Comparison of ENCODE assay signal across 14 cellular contexts in the genomic region with DNA sequence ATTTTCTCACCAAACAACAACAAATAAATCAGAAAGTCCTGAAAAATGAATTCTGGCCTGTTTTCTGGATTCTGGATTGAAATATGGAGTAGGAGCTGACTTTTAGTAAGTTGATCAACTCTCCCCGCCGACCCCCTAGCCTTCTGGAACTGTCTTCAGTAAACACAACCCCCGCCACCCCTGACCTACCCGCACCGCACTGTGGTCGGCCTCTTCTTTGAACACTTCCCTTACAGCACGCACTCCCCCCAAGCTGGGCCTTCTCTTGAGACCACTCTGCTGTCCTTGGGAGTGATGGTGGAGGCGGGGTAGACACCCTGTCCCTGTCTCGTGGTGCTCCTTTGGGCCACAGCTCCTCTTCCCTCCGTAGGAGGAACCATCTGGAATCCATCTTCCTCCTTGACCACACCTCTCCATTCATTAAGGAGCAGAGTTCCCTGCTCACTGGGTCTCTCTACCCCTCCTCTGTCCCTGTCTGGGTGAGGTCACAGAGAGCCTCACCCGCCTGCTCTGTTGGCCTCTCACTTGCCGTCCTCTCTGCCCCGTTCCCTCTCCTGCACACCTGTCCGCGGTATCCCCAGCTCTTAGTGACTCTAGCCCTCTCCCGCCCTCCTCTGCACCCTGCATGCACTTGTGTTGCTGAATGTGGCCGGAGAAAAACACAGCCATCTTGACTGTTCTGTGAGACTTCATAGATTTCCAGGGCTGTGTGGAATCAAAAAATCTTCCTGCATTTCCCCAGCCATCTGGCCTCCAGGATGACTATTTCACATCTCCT. TPM values are rescaled to one million over a fixed set of nuclear protein-coding genes. Genes with fewer than 3 reads are reported as not detected.
DNase-seq lines count a peak whose midpoint lies in the region; ATAC-seq and TF ChIP-seq lines count a peak whose summit lies in the region.
"Had no signal": no experiment of that assay in that cellular context is flagged by ENCODE, and none has a peak within 500 bp of the region (broad histone marks: within the 10 kb centered on the region; RNA-seq: fewer than 3 reads in every experiment).

No MANE protein-coding gene starts in this region.

- H3K4me3 ChIP-seq in neural progenitor cell (no peak overlapping the region), tibial artery (no peak overlapping the region)

- H3F3A ChIP-seq in neural progenitor cell (ENCODE audit: low read depth): no peaks in the 10 kb centered on the region

- peaks cover 7% of the 10 kb centered on the region for H3K9me3 Mint-ChIP-seq in dendritic cell treated with granulocyte-macrophage colony-stimulating factor and Interleukin-4, amounts not matched to agents 40 ng/mL and 50 ng/mL, for 4 days
- no peaks in the 10 kb centered on the region for H3K9me3 Mint-ChIP-seq in neural progenitor cell
- H3K9me3 Mint-ChIP-seq: activated naive CD8-positive, alpha-beta T cell treated with anti-CD3 and anti-CD28 coated beads, Interleukin-2, amount 10 ng/mL, durations not matched to agents 7 days and 5 days had no signal

- H3K36me3 ChIP-seq in neural progenitor cell: no peaks in the 10 kb centered on the region
- no peaks in the 10 kb centered on the region for H3K36me3 ChIP-seq in tibial artery

- H4K20me1 ChIP-seq in neural progenitor cell (ENCODE audit: low read depth): no peaks in the 10 kb centered on the region

- H3K27me3 Mint-ChIP-seq in dendritic cell treated with granulocyte-macrophage colony-stimulating factor and Interleukin-4, amounts not matched to agents 40 ng/mL and 50 ng/mL, for 4 days: peaks cover 4% of the 10 kb centered on the region
- peaks cover 3% of the 10 kb centered on the region for H3K27me3 Mint-ChIP-seq in neural progenitor cell (ENCODE audit: insufficient read depth, low read depth)
- H3K27me3 Mint-ChIP-seq: activated naive CD8-positive, alpha-beta T cell treated with anti-CD3 and anti-CD28 coated beads, Interleukin-2, amount 10 ng/mL, durations not matched to agents 7 days and 5 days; CD4-positive, CD25-positive, alpha-beta regulatory T cell had no signal

- H3K27ac ChIP-seq in neural progenitor cell (no peak overlapping the region), tibial artery (peak overlapping the region; percentile 76 to 91)
- H3K27ac ChIP-seq: parathyroid adenoma had no signal

- H2AFZ ChIP-seq in neural progenitor cell (replicated peaks): no peak overlapping the region
- H2AFZ ChIP-seq: parathyroid adenoma had no signal

- peak overlapping the region; percentile 23 for H3K27ac Mint-ChIP-seq in dendritic cell treated with granulocyte-macrophage colony-stimulating factor and Interleukin-4, amounts not matched to agents 40 ng/mL and 50 ng/mL, for 4 days
- H3K27ac Mint-ChIP-seq in neural progenitor cell: peak overlapping the region; percentile 46
- H3K27ac Mint-ChIP-seq: activated naive CD8-positive, alpha-beta T cell treated with anti-CD3 and anti-CD28 coated beads, Interleukin-2, amount 10 ng/mL, durations not matched to agents 7 days and 5 days had no signal

- peak; percentile 25 for DNase-seq in NCI-H2171 treated with DMSO at 0.1 percent for 48 hours (lab: John Stamatoyannopoulos, UW)
- DNase-seq in NCI-H2171 (lab: John Stamatoyannopoulos, UW): no peak
- no peak for DNase-seq in neural progenitor cell (ENCODE audit: low spot score)
- DNase-seq in tibial artery: no peak
- no peak for DNase-seq in medulla oblongata (ENCODE audit: extremely low spot score)
- no peak for DNase-seq in Ammon's horn (ENCODE audit: low spot score)
- DNase-seq: activated CD4-positive, alpha-beta T cell treated with anti-CD3 and anti-CD28 coated beads for 48 hours; activated naive CD8-positive, alpha-beta T cell treated with anti-CD3 and anti-CD28 coated beads, Interleukin-2, amount 10 ng/mL, durations not matched to agents 7 days and 5 days; activated T-cell treated with anti-CD3 and anti-CD28 coated beads for 4 hours; CD4-positive, CD25-positive, alpha-beta regulatory T cell; NCI-H524 had no signal

- intact Hi-C loops in dendritic cell treated with granulocyte-macrophage colony-stimulating factor and Interleukin-4, amounts not matched to agents 40 ng/mL and 50 ng/mL, for 4 days (cut with micrococcal nuclease): no loop called here
- intact Hi-C loops in tibial artery (cut with DNase I; ENCODE audit: low total_unique reads): no loop called here

- no peak for ATAC-seq in HG03442 (IDR thresholded peaks at IDR 0.05; ENCODE audit: unreplicated experiment)

- H3K4me1 ChIP-seq in neural progenitor cell: peaks cover 5% of the 10 kb centered on the region
- peaks cover 0 to 57% (median 38%) of the 10 kb centered on the region in 4 donors for H3K4me1 ChIP-seq in tibial artery

- H3K9me3 ChIP-seq in neural progenitor cell (ENCODE audit: low read depth): no peaks in the 10 kb centered on the region
- H3K9me3 ChIP-seq in tibial artery: no peaks in the 10 kb centered on the region

- TF ChIP-seq CTCF in neural progenitor cell (IDR thresholded peaks at IDR 0.05): no peak
- no peak for TF ChIP-seq CTCF in tibial artery (IDR thresholded peaks at IDR 0.05)

- no peak overlapping the region for H3K4me3 Mint-ChIP-seq in dendritic cell treated with granulocyte-macrophage colony-stimulating factor and Interleukin-4, amounts not matched to agents 40 ng/mL and 50 ng/mL, for 4 days
- peak overlapping the region; percentile 11 for H3K4me3 Mint-ChIP-seq in neural progenitor cell
- H3K4me3 Mint-ChIP-seq: activated naive CD8-positive, alpha-beta T cell treated with anti-CD3 and anti-CD28 coated beads, Interleukin-2, amount 10 ng/mL, durations not matched to agents 7 days and 5 days; CD4-positive, CD25-positive, alpha-beta regulatory T cell had no signal

- no peak overlapping the region for H3K9ac ChIP-seq in neural progenitor cell
- H3K9ac ChIP-seq: parathyroid adenoma had no signal

- no peaks in the 10 kb centered on the region for H3K79me2 ChIP-seq in neural progenitor cell (ENCODE audit: low read depth)
- H3K79me2 ChIP-seq: parathyroid adenoma had no signal

- H3K4me2 ChIP-seq in neural progenitor cell: no peak overlapping the region

- H3K27me3 ChIP-seq in neural progenitor cell (no peaks in the 10 kb centered on the region), tibial artery (no peaks in the 10 kb centered on the region)

- H3K4me1 Mint-ChIP-seq in dendritic cell treated with granulocyte-macrophage colony-stimulating factor and Interleukin-4, amounts not matched to agents 40 ng/mL and 50 ng/mL, for 4 days (ENCODE audit: low read depth): peaks cover 65% of the 10 kb centered on the region
- H3K4me1 Mint-ChIP-seq in neural progenitor cell: peaks cover 47% of the 10 kb centered on the region

- no peaks in the 10 kb centered on the region for H3K36me3 Mint-ChIP-seq in dendritic cell treated with granulocyte-macrophage colony-stimulating factor and Interleukin-4, amounts not matched to agents 40 ng/mL and 50 ng/mL, for 4 days (ENCODE audit: low read depth)
- no peaks in the 10 kb centered on the region for H3K36me3 Mint-ChIP-seq in neural progenitor cell

RNA-seq across cellular contexts. Expression of a gene that starts 19.1 kb away (rescaled TPM):
- total RNA-seq in neural progenitor cell (ENCODE audit: low replicate concordance): 2.5 and 4.8 TPM in 2 replicates
